In genomic region chr19:11505504-11506100, GRCh38 we compare ENCODE assay signal across 1 cellular context.
A peak's percentile ranks its signal among the peaks of the same experiment; 100 is the strongest.
TF ChIP-seq lines count a peak whose summit lies in the region.

TSS of gene ZNF653 (minus strand) at chr19:11505839. CDS start at chr19:11505786, 53 bp downstream.

TF ChIP-seq in HepG2, 621 proteins besides CTCF, POLR2A, EP300 and RAD21 (continued from another document and continues in another):
- TF ChIP-seq DZIP1 (CRISPR knock-in tag; IDR thresholded peaks at IDR 0.05) (peak; percentile 54; the same call in 1 of the 2 replicates), CHD2 (IDR thresholded peaks at IDR 0.05; ENCODE audit: low read depth, low read length) (no peak), ZNF230 (CRISPR knock-in tag; IDR thresholded peaks at IDR 0.05) (peak; percentile 47; the same call in 1 of the 2 replicates), ATF3 (CRISPR knock-in tag; IDR thresholded peaks at IDR 0.05) (0 out of 2 replicates have a peak, but pooled peaks have one; percentile 9), BRCA1 (CRISPR knock-in tag; IDR thresholded peaks at IDR 0.05) (no peak), PITX1 (CRISPR knock-in tag; IDR thresholded peaks at IDR 0.05) (no peak), MTERF4 (CRISPR knock-in tag; IDR thresholded peaks at IDR 0.05) (0 out of 2 replicates have a peak, but pooled peaks have one; percentile 8), ZNF790 (CRISPR knock-in tag; IDR thresholded peaks at IDR 0.05; ENCODE audit: borderline replicate concordance) (no peak), ZNF772 (CRISPR knock-in tag; IDR thresholded peaks at IDR 0.05) (no peak; the same call in 1 of the 2 replicates), HNRNPH1 (optimal IDR thresholded peaks at IDR 0.05; ENCODE audit: low read depth, low read length) (no peak), ZNF740 (CRISPR knock-in tag; IDR thresholded peaks at IDR 0.05) (peak; percentile 96; the same call in 1 of the 2 replicates), KLF15 (CRISPR knock-in tag; IDR thresholded peaks at IDR 0.05; ENCODE audit: borderline replicate concordance) (no peak; the same call in 1 of the 2 replicates), KLF9 (CRISPR knock-in tag; IDR thresholded peaks at IDR 0.05; ENCODE audit: low read depth) (no peak), EED (CRISPR knock-in tag; IDR thresholded peaks at IDR 0.05) (0 out of 2 replicates have a peak, but pooled peaks have one; percentile 28), ATF7-NPFF (CRISPR knock-in tag; IDR thresholded peaks at IDR 0.05; ENCODE audit: low read depth) (peak; percentile 91), SALL1 (CRISPR knock-in tag; IDR thresholded peaks at IDR 0.05) (peak; percentile 51), FOXO1 (CRISPR knock-in tag; IDR thresholded peaks at IDR 0.05) (peak; percentile 39; the same call in 1 of the 2 replicates), PHF8 (CRISPR knock-in tag; IDR thresholded peaks at IDR 0.05) (peak; percentile 71), GABPA (IDR thresholded peaks at IDR 0.05; ENCODE audit: low read depth, low read length) (peak; percentile 72), GABPA (CRISPR knock-in tag; IDR thresholded peaks at IDR 0.05; ENCODE audit: low read depth) (peak; percentile 95), GATA4 (IDR thresholded peaks at IDR 0.05; ENCODE audit: borderline replicate concordance, low read depth) (peak; percentile 16; the same call in 1 of the 2 replicates), ATF4 (CRISPR knock-in tag; IDR thresholded peaks at IDR 0.05) (0 out of 4 replicates have a peak, but pooled peaks of 1 of the 2 experiments have one; percentile 13), ZNF180 (CRISPR knock-in tag; IDR thresholded peaks at IDR 0.05; ENCODE audit: borderline replicate concordance, low read depth) (no peak), ZNF687 (CRISPR knock-in tag; IDR thresholded peaks at IDR 0.05) (peak; percentile 69), ZNF572 (CRISPR knock-in tag; IDR thresholded peaks at IDR 0.05) (no peak), RBFOX2 (IDR thresholded peaks at IDR 0.05; ENCODE audit: low read depth, low read length) (peak; percentile 90), ZNF574 (CRISPR knock-in tag; IDR thresholded peaks at IDR 0.05) (peak; percentile 62), SP2 (CRISPR knock-in tag; IDR thresholded peaks at IDR 0.05) (no peak), MYC (CRISPR knock-in tag; IDR thresholded peaks at IDR 0.05; ENCODE audit: borderline replicate concordance) (peak; percentile 50; the same call in 1 of the 2 replicates), RXRA (CRISPR knock-in tag; IDR thresholded peaks at IDR 0.05) (no peak), TEAD2 (CRISPR knock-in tag; IDR thresholded peaks at IDR 0.05) (no peak), ZIK1 (CRISPR knock-in tag; IDR thresholded peaks at IDR 0.05; ENCODE audit: borderline replicate concordance, low read depth) (no peak), IRF2 (CRISPR knock-in tag; IDR thresholded peaks at IDR 0.05) (peak; percentile 16; the same call in 1 of the 2 replicates), ZNF543 (CRISPR knock-in tag; IDR thresholded peaks at IDR 0.05) (peak; percentile 24; the same call in 1 of the 2 replicates), TBX2 (CRISPR knock-in tag; IDR thresholded peaks at IDR 0.05; ENCODE audit: borderline replicate concordance) (peak; percentile 22; the same call in 1 of the 2 replicates), MAX (IDR thresholded peaks at IDR 0.05) (peak; percentile 68; the same call in 1 of the 2 replicates), RFXANK (CRISPR knock-in tag; IDR thresholded peaks at IDR 0.05) (no peak), DBP (CRISPR knock-in tag; IDR thresholded peaks at IDR 0.05; ENCODE audit: not compliant biosample characterization) (no peak), ASH2L (IDR thresholded peaks at IDR 0.05; ENCODE audit: insufficient read length, low read depth, low read length) (peak; percentile 90), MXD4 (CRISPR knock-in tag; IDR thresholded peaks at IDR 0.05) (peak; percentile 80; the same call in 1 of the 2 replicates), ZNF274 (CRISPR knock-in tag; IDR thresholded peaks at IDR 0.05) (peak; percentile 31; the same call in 1 of the 2 replicates), IRF9 (CRISPR knock-in tag; IDR thresholded peaks at IDR 0.05; ENCODE audit: borderline replicate concordance) (peak; percentile 34; the same call in 1 of the 2 replicates), ZSCAN12 (CRISPR knock-in tag; IDR thresholded peaks at IDR 0.05) (0 out of 2 replicates have a peak, but pooled peaks have one; percentile 33), MZF1 (CRISPR knock-in tag; IDR thresholded peaks at IDR 0.05; ENCODE audit: borderline replicate concordance) (no peak), RBM22 (optimal IDR thresholded peaks at IDR 0.05; ENCODE audit: low read length) (peak; percentile 64), ZFX (CRISPR knock-in tag; IDR thresholded peaks at IDR 0.05; ENCODE audit: low read depth) (peak; percentile 88), AKAP8 (CRISPR knock-in tag; IDR thresholded peaks at IDR 0.05) (peak; percentile 84; the same call in 1 of the 2 replicates), ZNF746 (CRISPR knock-in tag; IDR thresholded peaks at IDR 0.05) (0 out of 2 replicates have a peak, but pooled peaks have one; percentile 31), PHF5A (CRISPR knock-in tag; IDR thresholded peaks at IDR 0.05; ENCODE audit: low read depth, unreplicated experiment) (peak; percentile 36), ZNF138 (CRISPR knock-in tag; IDR thresholded peaks at IDR 0.05; ENCODE audit: low read depth) (0 out of 2 replicates have a peak, but pooled peaks have one; percentile 42), MBD4 (IDR thresholded peaks at IDR 0.05; ENCODE audit: borderline replicate concordance, low read length) (no peak), IKZF1 (IDR thresholded peaks at IDR 0.05) (no peak), PHF20 (CRISPR knock-in tag; IDR thresholded peaks at IDR 0.05) (peak; percentile 62), ATF1 (CRISPR knock-in tag; IDR thresholded peaks at IDR 0.05) (peak; percentile 88), MAF1 (CRISPR knock-in tag; IDR thresholded peaks at IDR 0.05; ENCODE audit: borderline replicate concordance) (no peak), MAZ (IDR thresholded peaks at IDR 0.05; ENCODE audit: borderline replicate concordance, low read depth, low read length) (no peak), MAZ (CRISPR knock-in tag; IDR thresholded peaks at IDR 0.05; ENCODE audit: low read depth) (peak; percentile 58; the same call in 1 of the 2 replicates), GATAD1 (CRISPR knock-in tag; IDR thresholded peaks at IDR 0.05) (peak; percentile 87), SMAD1 (CRISPR knock-in tag; IDR thresholded peaks at IDR 0.05; ENCODE audit: borderline replicate concordance, low read depth) (0 out of 2 replicates have a peak, but pooled peaks have one; percentile 24), CHCHD3 (CRISPR knock-in tag; IDR thresholded peaks at IDR 0.05) (peak; percentile 58; the same call in 1 of the 2 replicates)
